ENCODE assay signal across 25 cellular contexts in genomic region chr19:38523319-38523718, GRCh38.
"Had no signal": no experiment of that assay in that cellular context is flagged by ENCODE, and none has a peak within 500 bp of the region (broad histone marks: within the 10 kb centered on the region; RNA-seq: fewer than 3 reads in every experiment).

No MANE protein-coding gene starts in this region.

- H3K9me3 Mint-ChIP-seq: dendritic cell treated with granulocyte-macrophage colony-stimulating factor and Interleukin-4, amounts not matched to agents 40 ng/mL and 50 ng/mL, for 4 days; endodermal cell; natural killer cell treated with Interleukin-12 subunit alpha and Interleukin-12 subunit beta and Interleukin-15 and Interleukin-18, amount 100 ng/mL, for 72 hours; neural crest cell; stimulated activated effector memory CD8-positive, alpha-beta T cell treated with anti-CD3 and anti-CD28 coated beads, Interleukin-12 subunit alpha, Interleukin-12 subunit beta, amount 100 ng/mL, for 72 hours; type B pancreatic cell had no signal

- FAIRE-seq: keratinocyte had no signal

- H3K9me3 ChIP-seq: colonic mucosa, gastrocnemius medialis, lower lobe of right lung, prostate gland, right atrium auricular region, sigmoid colon, stomach, thyroid gland had no signal

- H3K27me3 ChIP-seq: colonic mucosa, gastrocnemius medialis, right atrium auricular region, thyroid gland had no signal

- H3K4me1 ChIP-seq: colonic mucosa, gastrocnemius medialis, lower lobe of right lung, prostate gland, right atrium auricular region, sigmoid colon, stomach, thyroid gland had no signal

- ATAC-seq: esophagus mucosa; gastrocnemius medialis; left ventricle myocardium superior; lower lobe of right lung; natural killer cell treated with Interleukin-12 subunit alpha and Interleukin-12 subunit beta and Interleukin-15 and Interleukin-18, amount 100 ng/mL, for 72 hours; stimulated activated effector memory CD8-positive, alpha-beta T cell treated with anti-CD3 and anti-CD28 coated beads, Interleukin-12 subunit alpha, Interleukin-12 subunit beta, amount 100 ng/mL, for 72 hours had no signal

- H3K27ac Mint-ChIP-seq: dendritic cell treated with granulocyte-macrophage colony-stimulating factor and Interleukin-4, amounts not matched to agents 40 ng/mL and 50 ng/mL, for 4 days; endodermal cell; natural killer cell treated with Interleukin-12 subunit alpha and Interleukin-12 subunit beta and Interleukin-15 and Interleukin-18, amount 100 ng/mL, for 72 hours; stimulated activated effector memory CD8-positive, alpha-beta T cell treated with anti-CD3 and anti-CD28 coated beads, Interleukin-12 subunit alpha, Interleukin-12 subunit beta, amount 100 ng/mL, for 72 hours; type B pancreatic cell had no signal

- H3K36me3 Mint-ChIP-seq: natural killer cell treated with Interleukin-12 subunit alpha and Interleukin-12 subunit beta and Interleukin-15 and Interleukin-18, amount 100 ng/mL, for 72 hours; type B pancreatic cell had no signal

- H3K27ac ChIP-seq: colonic mucosa, epithelial cell of prostate, gastrocnemius medialis, lower lobe of right lung, prostate gland, right atrium auricular region, sigmoid colon, stomach, thyroid gland had no signal

- H3K4me3 Mint-ChIP-seq: dendritic cell treated with granulocyte-macrophage colony-stimulating factor and Interleukin-4, amounts not matched to agents 40 ng/mL and 50 ng/mL, for 4 days; endodermal cell; natural killer cell treated with Interleukin-12 subunit alpha and Interleukin-12 subunit beta and Interleukin-15 and Interleukin-18, amount 100 ng/mL, for 72 hours; neural crest cell; stimulated activated effector memory CD8-positive, alpha-beta T cell treated with anti-CD3 and anti-CD28 coated beads, Interleukin-12 subunit alpha, Interleukin-12 subunit beta, amount 100 ng/mL, for 72 hours; type B pancreatic cell had no signal

- H3K4me3 ChIP-seq: colonic mucosa, gastrocnemius medialis, lower lobe of right lung, prostate gland, right atrium auricular region, sigmoid colon, stomach, thyroid gland had no signal

- H3K4me1 Mint-ChIP-seq: endodermal cell had no signal

- H3K36me3 ChIP-seq: colonic mucosa, lower lobe of right lung, prostate gland, right atrium auricular region, sigmoid colon, stomach, thyroid gland had no signal

- DNase-seq: colonic mucosa; effector CD8-positive, alpha-beta T cell; endodermal cell; foreskin fibroblast; gastrocnemius medialis; head of caudate nucleus; left ventricle myocardium superior; nucleus accumbens; sigmoid colon; stimulated activated CD4-positive, alpha-beta T cell treated with anti-CD3 and anti-CD28 coated beads, Interleukin-2, amount 100 ng/mL, for 24 hours; stimulated activated CD4-positive, alpha-beta T cell treated with anti-CD3 and anti-CD28 coated beads, Interleukin-4, amount 100 ng/mL, for 24 hours; stimulated activated naive CD4-positive, alpha-beta T cell treated with Interleukin-2 at 50 U/mL for 16 hours; stomach; thyroid gland had no signal
